1 cellular context compared by ENCODE assay signal in the genomic region with DNA sequence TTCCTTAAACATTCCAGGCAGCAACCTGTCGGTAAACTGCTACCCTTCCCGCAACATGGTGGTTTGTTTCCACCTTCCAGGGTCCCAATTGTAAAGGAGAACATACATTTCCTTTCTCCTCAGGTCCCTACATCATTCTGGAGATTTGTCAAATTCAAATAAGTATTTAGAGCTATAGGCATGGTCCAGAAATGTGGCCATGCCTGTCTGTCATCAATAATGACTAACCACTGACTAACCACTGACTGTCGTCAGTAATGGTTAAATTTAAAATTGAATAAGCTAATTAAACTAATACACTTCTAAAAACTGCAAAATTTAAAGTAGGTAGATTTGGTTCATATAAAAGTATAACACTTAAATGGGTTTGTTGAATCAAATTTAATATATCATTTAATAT.
TF ChIP-seq lines count a peak whose summit lies in the region.

No MANE protein-coding gene starts in this region.

TF ChIP-seq in GM23338, 12 proteins besides CTCF, POLR2A, EP300 and RAD21 (continued from another document):
- TF ChIP-seq, protein P1, sequence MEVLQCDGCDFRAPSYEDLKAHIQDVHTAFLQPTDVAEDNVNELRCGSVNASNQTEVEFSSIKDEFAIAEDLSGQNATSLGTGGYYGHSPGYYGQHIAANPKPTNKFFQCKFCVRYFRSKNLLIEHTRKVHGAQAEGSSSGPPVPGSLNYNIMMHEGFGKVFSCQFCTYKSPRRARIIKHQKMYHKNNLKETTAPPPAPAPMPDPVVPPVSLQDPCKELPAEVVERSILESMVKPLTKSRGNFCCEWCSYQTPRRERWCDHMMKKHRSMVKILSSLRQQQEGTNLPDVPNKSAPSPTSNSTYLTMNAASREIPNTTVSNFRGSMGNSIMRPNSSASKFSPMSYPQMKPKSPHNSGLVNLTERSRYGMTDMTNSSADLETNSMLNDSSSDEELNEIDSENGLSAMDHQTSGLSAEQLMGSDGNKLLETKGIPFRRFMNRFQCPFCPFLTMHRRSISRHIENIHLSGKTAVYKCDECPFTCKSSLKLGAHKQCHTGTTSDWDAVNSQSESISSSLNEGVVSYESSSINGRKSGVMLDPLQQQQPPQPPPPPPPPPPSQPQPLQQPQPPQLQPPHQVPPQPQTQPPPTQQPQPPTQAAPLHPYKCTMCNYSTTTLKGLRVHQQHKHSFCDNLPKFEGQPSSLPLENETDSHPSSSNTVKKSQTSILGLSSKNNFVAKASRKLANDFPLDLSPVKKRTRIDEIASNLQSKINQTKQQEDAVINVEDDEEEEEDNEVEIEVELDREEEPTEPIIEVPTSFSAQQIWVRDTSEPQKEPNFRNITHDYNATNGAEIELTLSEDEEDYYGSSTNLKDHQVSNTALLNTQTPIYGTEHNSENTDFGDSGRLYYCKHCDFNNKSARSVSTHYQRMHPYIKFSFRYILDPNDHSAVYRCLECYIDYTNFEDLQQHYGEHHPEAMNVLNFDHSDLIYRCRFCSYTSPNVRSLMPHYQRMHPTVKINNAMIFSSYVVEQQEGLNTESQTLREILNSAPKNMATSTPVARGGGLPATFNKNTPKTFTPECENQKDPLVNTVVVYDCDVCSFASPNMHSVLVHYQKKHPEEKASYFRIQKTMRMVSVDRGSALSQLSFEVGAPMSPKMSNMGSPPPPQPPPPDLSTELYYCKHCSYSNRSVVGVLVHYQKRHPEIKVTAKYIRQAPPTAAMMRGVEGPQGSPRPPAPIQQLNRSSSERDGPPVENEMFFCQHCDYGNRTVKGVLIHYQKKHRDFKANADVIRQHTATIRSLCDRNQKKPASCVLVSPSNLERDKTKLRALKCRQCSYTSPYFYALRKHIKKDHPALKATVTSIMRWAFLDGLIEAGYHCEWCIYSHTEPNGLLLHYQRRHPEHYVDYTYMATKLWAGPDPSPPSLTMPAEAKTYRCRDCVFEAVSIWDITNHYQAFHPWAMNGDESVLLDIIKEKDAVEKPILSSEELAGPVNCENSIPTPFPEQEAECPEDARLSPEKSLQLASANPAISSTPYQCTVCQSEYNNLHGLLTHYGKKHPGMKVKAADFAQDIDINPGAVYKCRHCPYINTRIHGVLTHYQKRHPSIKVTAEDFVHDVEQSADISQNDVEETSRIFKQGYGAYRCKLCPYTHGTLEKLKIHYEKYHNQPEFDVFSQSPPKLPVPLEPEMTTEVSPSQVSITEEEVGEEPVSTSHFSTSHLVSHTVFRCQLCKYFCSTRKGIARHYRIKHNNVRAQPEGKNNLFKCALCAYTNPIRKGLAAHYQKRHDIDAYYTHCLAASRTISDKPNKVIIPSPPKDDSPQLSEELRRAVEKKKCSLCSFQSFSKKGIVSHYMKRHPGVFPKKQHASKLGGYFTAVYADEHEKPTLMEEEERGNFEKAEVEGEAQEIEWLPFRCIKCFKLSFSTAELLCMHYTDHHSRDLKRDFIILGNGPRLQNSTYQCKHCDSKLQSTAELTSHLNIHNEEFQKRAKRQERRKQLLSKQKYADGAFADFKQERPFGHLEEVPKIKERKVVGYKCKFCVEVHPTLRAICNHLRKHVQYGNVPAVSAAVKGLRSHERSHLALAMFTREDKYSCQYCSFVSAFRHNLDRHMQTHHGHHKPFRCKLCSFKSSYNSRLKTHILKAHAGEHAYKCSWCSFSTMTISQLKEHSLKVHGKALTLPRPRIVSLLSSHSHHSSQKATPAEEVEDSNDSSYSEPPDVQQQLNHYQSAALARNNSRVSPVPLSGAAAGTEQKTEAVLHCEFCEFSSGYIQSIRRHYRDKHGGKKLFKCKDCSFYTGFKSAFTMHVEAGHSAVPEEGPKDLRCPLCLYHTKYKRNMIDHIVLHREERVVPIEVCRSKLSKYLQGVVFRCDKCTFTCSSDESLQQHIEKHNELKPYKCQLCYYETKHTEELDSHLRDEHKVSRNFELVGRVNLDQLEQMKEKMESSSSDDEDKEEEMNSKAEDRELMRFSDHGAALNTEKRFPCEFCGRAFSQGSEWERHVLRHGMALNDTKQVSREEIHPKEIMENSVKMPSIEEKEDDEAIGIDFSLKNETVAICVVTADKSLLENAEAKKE (CRISPR knock-in tag; IDR thresholded peaks at IDR 0.05) = no peak
